Comparison of ENCODE assay signal across 1 cellular context in genomic region chr12:121209629-121210572, GRCh38.
TF ChIP-seq lines count a peak whose summit lies in the region.

TSS of gene P2RX4 (plus strand) at chr12:121210129. CDS start at chr12:121210165, 36 bp downstream.

TF ChIP-seq in HEK293, 187 proteins besides CTCF, POLR2A, EP300 and RAD21 (continued from another document and continues in another):
- TF ChIP-seq, protein P1, sequence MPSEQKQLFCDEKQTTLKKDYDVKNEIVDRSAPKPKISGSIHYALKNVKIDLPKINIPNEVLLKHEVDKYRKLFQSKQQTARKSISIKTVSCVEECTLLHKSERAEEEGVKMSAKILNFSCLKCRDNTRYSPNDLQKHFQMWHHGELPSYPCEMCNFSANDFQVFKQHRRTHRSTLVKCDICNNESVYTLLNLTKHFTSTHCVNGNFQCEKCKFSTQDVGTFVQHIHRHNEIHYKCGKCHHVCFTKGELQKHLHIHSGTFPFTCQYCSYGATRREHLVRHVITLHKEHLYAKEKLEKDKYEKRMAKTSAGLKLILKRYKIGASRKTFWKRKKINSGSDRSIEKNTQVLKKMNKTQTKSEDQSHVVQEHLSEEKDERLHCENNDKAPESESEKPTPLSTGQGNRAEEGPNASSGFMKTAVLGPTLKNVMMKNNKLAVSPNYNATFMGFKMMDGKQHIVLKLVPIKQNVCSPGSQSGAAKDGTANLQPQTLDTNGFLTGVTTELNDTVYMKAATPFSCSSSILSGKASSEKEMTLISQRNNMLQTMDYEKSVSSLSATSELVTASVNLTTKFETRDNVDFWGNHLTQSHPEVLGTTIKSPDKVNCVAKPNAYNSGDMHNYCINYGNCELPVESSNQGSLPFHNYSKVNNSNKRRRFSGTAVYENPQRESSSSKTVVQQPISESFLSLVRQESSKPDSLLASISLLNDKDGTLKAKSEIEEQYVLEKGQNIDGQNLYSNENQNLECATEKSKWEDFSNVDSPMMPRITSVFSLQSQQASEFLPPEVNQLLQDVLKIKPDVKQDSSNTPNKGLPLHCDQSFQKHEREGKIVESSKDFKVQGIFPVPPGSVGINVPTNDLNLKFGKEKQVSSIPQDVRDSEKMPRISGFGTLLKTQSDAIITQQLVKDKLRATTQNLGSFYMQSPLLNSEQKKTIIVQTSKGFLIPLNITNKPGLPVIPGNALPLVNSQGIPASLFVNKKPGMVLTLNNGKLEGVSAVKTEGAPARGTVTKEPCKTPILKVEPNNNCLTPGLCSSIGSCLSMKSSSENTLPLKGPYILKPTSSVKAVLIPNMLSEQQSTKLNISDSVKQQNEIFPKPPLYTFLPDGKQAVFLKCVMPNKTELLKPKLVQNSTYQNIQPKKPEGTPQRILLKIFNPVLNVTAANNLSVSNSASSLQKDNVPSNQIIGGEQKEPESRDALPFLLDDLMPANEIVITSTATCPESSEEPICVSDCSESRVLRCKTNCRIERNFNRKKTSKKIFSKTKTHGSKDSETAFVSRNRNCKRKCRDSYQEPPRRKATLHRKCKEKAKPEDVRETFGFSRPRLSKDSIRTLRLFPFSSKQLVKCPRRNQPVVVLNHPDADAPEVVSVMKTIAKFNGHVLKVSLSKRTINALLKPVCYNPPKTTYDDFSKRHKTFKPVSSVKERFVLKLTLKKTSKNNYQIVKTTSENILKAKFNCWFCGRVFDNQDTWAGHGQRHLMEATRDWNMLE (tag by site-specific recombination; conservative IDR thresholded peaks at IDR 0.05; ENCODE audit: low read depth): no peak
- TF ChIP-seq TRIM28 (IDR thresholded peaks at IDR 0.05; ENCODE audit: borderline replicate concordance, low read length) (no peak), ZXDB (tag by site-specific recombination; IDR thresholded peaks at IDR 0.05) (no peak; the same call in none of the 2 replicates), ZNF677 (tag by site-specific recombination; IDR thresholded peaks at IDR 0.05) (0 out of 2 replicates have a peak, but pooled peaks have one; percentile 29), ZNF266 (tag by site-specific recombination; IDR thresholded peaks at IDR 0.05; ENCODE audit: low read depth) (no peak), ZNF362 (tag by site-specific recombination; IDR thresholded peaks at IDR 0.05) (no peak), ZFP3 (tag by site-specific recombination; IDR thresholded peaks at IDR 0.05; ENCODE audit: low read depth) (no peak), ZNF398 (tag by site-specific recombination; IDR thresholded peaks at IDR 0.05) (peak; percentile 80), ZNF560 (tag by site-specific recombination; IDR thresholded peaks at IDR 0.05; ENCODE audit: borderline replicate concordance) (no peak), ZNF561 (tag by site-specific recombination; IDR thresholded peaks at IDR 0.05; ENCODE audit: borderline replicate concordance) (peak; percentile 94), HIC1 (tag by site-specific recombination; IDR thresholded peaks at IDR 0.05) (peak; percentile 73; the same call in 1 of the 2 replicates), ZNF76 (tag by site-specific recombination; IDR thresholded peaks at IDR 0.05; ENCODE audit: borderline replicate concordance, low read depth) (no peak; the same call in 1 of the 2 replicates), IKZF3 (tag by site-specific recombination; IDR thresholded peaks at IDR 0.05) (peak; percentile 66), MZF1 (tag by site-specific recombination; IDR thresholded peaks at IDR 0.05; ENCODE audit: borderline replicate concordance) (no peak), ZEB2 (tag by site-specific recombination; IDR thresholded peaks at IDR 0.05) (no peak), ZNF335 (tag by site-specific recombination; conservative IDR thresholded peaks at IDR 0.05) (peak; percentile 22), ZNF529 (tag by site-specific recombination; IDR thresholded peaks at IDR 0.05; ENCODE audit: insufficient replicate concordance) (no peak), KLF9 (tag by site-specific recombination; IDR thresholded peaks at IDR 0.05; ENCODE audit: low read depth) (peak; percentile 65), KLF16 (tag by site-specific recombination; IDR thresholded peaks at IDR 0.05) (peak; percentile 25), ZNF18 (tag by site-specific recombination; IDR thresholded peaks at IDR 0.05) (no peak), ZNF433 (tag by site-specific recombination; IDR thresholded peaks at IDR 0.05; ENCODE audit: low read depth) (no peak), ZNF623 (tag by site-specific recombination; IDR thresholded peaks at IDR 0.05) (no peak), ZNF223 (tag by site-specific recombination; IDR thresholded peaks at IDR 0.05) (no peak), ZNF146 (tag by site-specific recombination; IDR thresholded peaks at IDR 0.05) (no peak), HOXC10 (CRISPR knock-in tag; IDR thresholded peaks at IDR 0.05) (no peak), ZNF658 (tag by site-specific recombination; IDR thresholded peaks at IDR 0.05) (no peak), ZNF24 (tag by site-specific recombination; IDR thresholded peaks at IDR 0.05) (no peak), ZNF426 (tag by site-specific recombination; IDR thresholded peaks at IDR 0.05) (no peak), ZBTB17 (tag by site-specific recombination; IDR thresholded peaks at IDR 0.05) (peak; percentile 95), ZFHX2 (tag by site-specific recombination; conservative IDR thresholded peaks at IDR 0.05) (peak; percentile 65), ZBTB21 (tag by site-specific recombination; IDR thresholded peaks at IDR 0.05) (no peak), ZNF274 (IDR thresholded peaks at IDR 0.05; ENCODE audit: low read length) (no peak), ZNF274 (tag by site-specific recombination; IDR thresholded peaks at IDR 0.05; ENCODE audit: borderline replicate concordance) (no peak), ZNF624 (tag by site-specific recombination; IDR thresholded peaks at IDR 0.05) (no peak), ZSCAN18 (tag by site-specific recombination; IDR thresholded peaks at IDR 0.05) (0 out of 2 replicates have a peak, but pooled peaks have one; percentile 36)
- TF ChIP-seq, protein P2, sequence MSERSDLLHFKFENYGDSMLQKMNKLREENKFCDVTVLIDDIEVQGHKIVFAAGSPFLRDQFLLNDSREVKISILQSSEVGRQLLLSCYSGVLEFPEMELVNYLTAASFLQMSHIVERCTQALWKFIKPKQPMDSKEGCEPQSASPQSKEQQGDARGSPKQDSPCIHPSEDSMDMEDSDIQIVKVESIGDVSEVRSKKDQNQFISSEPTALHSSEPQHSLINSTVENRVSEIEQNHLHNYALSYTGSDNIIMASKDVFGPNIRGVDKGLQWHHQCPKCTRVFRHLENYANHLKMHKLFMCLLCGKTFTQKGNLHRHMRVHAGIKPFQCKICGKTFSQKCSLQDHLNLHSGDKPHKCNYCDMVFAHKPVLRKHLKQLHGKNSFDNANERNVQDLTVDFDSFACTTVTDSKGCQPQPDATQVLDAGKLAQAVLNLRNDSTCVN (tag by site-specific recombination; optimal IDR thresholded peaks at IDR 0.05): peak; percentile 97
- TF ChIP-seq, protein P3, sequence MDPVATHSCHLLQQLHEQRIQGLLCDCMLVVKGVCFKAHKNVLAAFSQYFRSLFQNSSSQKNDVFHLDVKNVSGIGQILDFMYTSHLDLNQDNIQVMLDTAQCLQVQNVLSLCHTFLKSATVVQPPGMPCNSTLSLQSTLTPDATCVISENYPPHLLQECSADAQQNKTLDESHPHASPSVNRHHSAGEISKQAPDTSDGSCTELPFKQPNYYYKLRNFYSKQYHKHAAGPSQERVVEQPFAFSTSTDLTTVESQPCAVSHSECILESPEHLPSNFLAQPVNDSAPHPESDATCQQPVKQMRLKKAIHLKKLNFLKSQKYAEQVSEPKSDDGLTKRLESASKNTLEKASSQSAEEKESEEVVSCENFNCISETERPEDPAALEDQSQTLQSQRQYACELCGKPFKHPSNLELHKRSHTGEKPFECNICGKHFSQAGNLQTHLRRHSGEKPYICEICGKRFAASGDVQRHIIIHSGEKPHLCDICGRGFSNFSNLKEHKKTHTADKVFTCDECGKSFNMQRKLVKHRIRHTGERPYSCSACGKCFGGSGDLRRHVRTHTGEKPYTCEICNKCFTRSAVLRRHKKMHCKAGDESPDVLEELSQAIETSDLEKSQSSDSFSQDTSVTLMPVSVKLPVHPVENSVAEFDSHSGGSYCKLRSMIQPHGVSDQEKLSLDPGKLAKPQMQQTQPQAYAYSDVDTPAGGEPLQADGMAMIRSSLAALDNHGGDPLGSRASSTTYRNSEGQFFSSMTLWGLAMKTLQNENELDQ (tag by site-specific recombination; IDR thresholded peaks at IDR 0.05; ENCODE audit: low read depth): no peak
- TF ChIP-seq, protein P4, sequence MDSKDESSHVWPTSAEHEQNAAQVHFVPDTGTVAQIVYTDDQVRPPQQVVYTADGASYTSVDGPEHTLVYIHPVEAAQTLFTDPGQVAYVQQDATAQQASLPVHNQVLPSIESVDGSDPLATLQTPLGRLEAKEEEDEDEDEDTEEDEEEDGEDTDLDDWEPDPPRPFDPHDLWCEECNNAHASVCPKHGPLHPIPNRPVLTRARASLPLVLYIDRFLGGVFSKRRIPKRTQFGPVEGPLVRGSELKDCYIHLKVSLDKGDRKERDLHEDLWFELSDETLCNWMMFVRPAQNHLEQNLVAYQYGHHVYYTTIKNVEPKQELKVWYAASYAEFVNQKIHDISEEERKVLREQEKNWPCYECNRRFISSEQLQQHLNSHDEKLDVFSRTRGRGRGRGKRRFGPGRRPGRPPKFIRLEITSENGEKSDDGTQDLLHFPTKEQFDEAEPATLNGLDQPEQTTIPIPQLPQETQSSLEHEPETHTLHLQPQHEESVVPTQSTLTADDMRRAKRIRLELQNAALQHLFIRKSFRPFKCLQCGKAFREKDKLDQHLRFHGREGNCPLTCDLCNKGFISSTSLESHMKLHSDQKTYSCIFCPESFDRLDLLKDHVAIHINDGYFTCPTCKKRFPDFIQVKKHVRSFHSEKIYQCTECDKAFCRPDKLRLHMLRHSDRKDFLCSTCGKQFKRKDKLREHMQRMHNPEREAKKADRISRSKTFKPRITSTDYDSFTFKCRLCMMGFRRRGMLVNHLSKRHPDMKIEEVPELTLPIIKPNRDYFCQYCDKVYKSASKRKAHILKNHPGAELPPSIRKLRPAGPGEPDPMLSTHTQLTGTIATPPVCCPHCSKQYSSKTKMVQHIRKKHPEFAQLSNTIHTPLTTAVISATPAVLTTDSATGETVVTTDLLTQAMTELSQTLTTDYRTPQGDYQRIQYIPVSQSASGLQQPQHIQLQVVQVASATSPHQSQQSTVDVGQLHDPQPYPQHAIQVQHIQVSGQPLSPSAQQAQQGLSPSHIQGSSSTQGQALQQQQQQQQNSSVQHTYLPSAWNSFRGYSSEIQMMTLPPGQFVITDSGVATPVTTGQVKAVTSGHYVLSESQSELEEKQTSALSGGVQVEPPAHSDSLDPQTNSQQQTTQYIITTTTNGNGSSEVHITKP (tag by site-specific recombination; IDR thresholded peaks at IDR 0.05): 0 out of 2 replicates have a peak, but pooled peaks have one; percentile 6
